ENCODE assay signal across 23 cellular contexts in the genomic region with DNA sequence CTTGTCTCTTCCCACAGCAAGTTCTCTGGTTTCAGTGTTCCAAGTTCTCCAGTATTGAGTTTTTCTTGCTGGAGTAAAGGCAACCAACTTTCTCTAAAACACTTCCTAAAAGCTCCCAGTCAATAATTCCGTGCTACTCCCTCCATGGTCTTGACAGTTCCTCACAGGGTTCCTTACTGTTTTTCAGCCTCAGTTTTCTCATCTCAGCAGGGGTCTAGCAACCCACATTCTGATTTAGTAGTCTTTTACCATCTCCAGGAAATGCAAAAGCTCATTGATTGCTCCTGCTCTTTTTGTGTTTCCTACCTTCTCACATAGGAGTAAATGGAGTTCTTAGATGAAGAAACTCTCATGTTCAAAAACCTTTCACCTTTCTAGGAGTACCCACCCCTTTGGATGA.
"Had no signal": no experiment of that assay in that cellular context is flagged by ENCODE, and none has a peak within 500 bp of the region (broad histone marks: within the 10 kb centered on the region; RNA-seq: fewer than 3 reads in every experiment).

No MANE protein-coding gene starts in this region.

- ATAC-seq: activated CD8-positive, alpha-beta T cell treated with anti-CD3 and anti-CD28 coated beads, Interleukin-2, amount 10 ng/mL, durations not matched to agents 7 days and 5 days; activated naive CD4-positive, alpha-beta T cell treated with anti-CD3 and anti-CD28 coated beads, Interleukin-2, amount 50 U/mL, for 72 hours; gastroesophageal sphincter; natural killer cell treated with Interleukin-12 subunit alpha and Interleukin-12 subunit beta and Interleukin-15 and Interleukin-18, amount 100 ng/mL, for 72 hours; sciatic nerve; stimulated activated naive B cell treated with anti-CD40 and anti-IgM and Interleukin-4, amounts not matched to agents 10 μg/mL and 1 μg/mL and 100 μg/mL, for 72 hours had no signal

- H3K36me3 ChIP-seq: adrenal gland, ascending aorta, gastroesophageal sphincter, left ventricle myocardium inferior, transverse colon, WERI-Rb-1 had no signal

- H3K9me3 ChIP-seq: ascending aorta, gastroesophageal sphincter, left ventricle myocardium inferior, transverse colon had no signal

- H3K27me3 ChIP-seq: adrenal gland, ascending aorta, gastroesophageal sphincter, transverse colon had no signal

- H3K4me3 ChIP-seq: adrenal gland, ascending aorta, coronary artery, gastroesophageal sphincter, left ventricle myocardium inferior, transverse colon had no signal

- H3K4me1 ChIP-seq: adrenal gland, ascending aorta, gastroesophageal sphincter, left ventricle myocardium inferior, transverse colon had no signal

- H3K27ac ChIP-seq: adrenal gland, ascending aorta, coronary artery, epithelial cell of prostate, gastroesophageal sphincter, left ventricle myocardium inferior, transverse colon, WERI-Rb-1 had no signal

- DNase-seq: activated CD4-positive, alpha-beta T cell treated with anti-CD3 and anti-CD28 coated beads for 1 hour; activated CD4-positive, alpha-beta T cell treated with anti-CD3 and anti-CD28 coated beads, Interleukin-2, amount 50 U/mL, for 1 hour; activated CD8-positive, alpha-beta T cell treated with anti-CD3 and anti-CD28 coated beads, Interleukin-2, amount 10 ng/mL, durations not matched to agents 7 days and 5 days; activated gamma-delta T cell treated with Interleukin-2 at 50 U/mL for 16 hours; adrenal gland; cerebellar nuclear complex; head of caudate nucleus; hypothalamus; left ventricle myocardium inferior; posterior cingulate gyrus; small intestine; stimulated activated CD4-positive, alpha-beta T cell treated with anti-CD3 and anti-CD28 coated beads, Interleukin-15, amount 100 ng/mL, for 24 hours; stimulated activated CD8-positive, alpha-beta memory T cell treated with anti-CD3 and anti-CD28 coated beads, Interleukin-4, amount 100 ng/mL, for 48 hours; stimulated activated naive B cell treated with anti-CD40 and anti-IgM and Interleukin-4, amounts not matched to agents 10 μg/mL and 1 μg/mL and 100 μg/mL, for 72 hours; transverse colon; WERI-Rb-1 had no signal
